ENCODE assay signal across 11 cellular contexts in genomic region chr5:96780626-96781025, GRCh38. TPM values are rescaled to one million over a fixed set of nuclear protein-coding genes. Genes with fewer than 3 reads are reported as not detected.
DNase-seq lines count a peak whose midpoint lies in the region; ATAC-seq, FAIRE-seq and TF ChIP-seq lines count a peak whose summit lies in the region.
"Had no signal": no experiment of that assay in that cellular context is flagged by ENCODE, and none has a peak within 500 bp of the region (broad histone marks: within the 10 kb centered on the region; RNA-seq: fewer than 3 reads in every experiment).

No MANE protein-coding gene starts in this region.

- no peak for DNase-seq in activated naive CD4-positive, alpha-beta T cell treated with anti-CD3 and anti-CD28 coated beads for 36 hours
- DNase-seq in activated naive CD4-positive, alpha-beta T cell (lab: John Stamatoyannopoulos, UW) = no peak
- DNase-seq in activated naive CD8-positive, alpha-beta T cell treated with anti-CD3 and anti-CD28 coated beads, Interleukin-2, amount 50 U/mL, for 24 hours = no peak
- DNase-seq in HepG2 (ENCODE audit: low spot score) (no peak), tibial artery (no peak), erythroblast (lab: John Stamatoyannopoulos, UW) (no peak), foreskin melanocyte (no peak), ureter (ENCODE audit: low spot score) (no peak)
- DNase-seq: activated B cell treated with CpG ODN at 0.5 μM for 24 hours; nephron progenitor cell; stimulated activated CD4-positive, alpha-beta T cell treated with anti-CD3 and anti-CD28 coated beads, Interleukin-4, amount 100 ng/mL, for 24 hours had no signal

- POLR2A ChIA-PET in HepG2 (lab: Yijun Ruan, JAX) = interaction anchor here (1.0 to 1.1 kb wide), 2 partner anchors 27 to 155 kb away, joined by 3 to 4 read pairs; partner anchors contain the start of genes ERAP1 and LNPEP

- intact Hi-C loops in activated naive CD4-positive, alpha-beta T cell treated with anti-CD3 and anti-CD28 coated beads for 36 hours (cut with micrococcal nuclease) = no loop called here
- intact Hi-C loops in HepG2 (cut with micrococcal nuclease; ENCODE audit: unreplicated experiment) (no loop called here), tibial artery (cut with DNase I; ENCODE audit: low total_unique reads) (no loop called here)

- no peak overlapping the region for H2AFZ ChIP-seq in HepG2 (ENCODE audit: low read length)

- ATAC-seq in activated naive CD8-positive, alpha-beta T cell treated with anti-CD3 and anti-CD28 coated beads, Interleukin-2, amount 50 U/mL, for 24 hours = no peak
- ATAC-seq in HepG2 = no peak

- no peaks in the 10 kb centered on the region for H3K27me3 Mint-ChIP-seq in activated naive CD4-positive, alpha-beta T cell treated with anti-CD3 and anti-CD28 coated beads for 36 hours (ENCODE audit: low read depth)
- no peaks in the 10 kb centered on the region for H3K27me3 Mint-ChIP-seq in activated naive CD8-positive, alpha-beta T cell treated with anti-CD3 and anti-CD28 coated beads, Interleukin-2, amount 50 U/mL, for 24 hours
- H3K27me3 Mint-ChIP-seq: activated B cell treated with CpG ODN at 0.5 μM for 24 hours had no signal

- CTCF ChIA-PET in activated naive CD4-positive, alpha-beta T cell treated with anti-CD3 and anti-CD28 coated beads for 36 hours (lab: Charles Lee) = interaction anchor here (0.9 to 1.5 kb wide), 2 partner anchors 28 to 384 kb away, joined by 3 read pairs; no protein-coding TSS in a partner anchor
- CTCF ChIA-PET in HepG2 (lab: Yijun Ruan, JAX; ENCODE audit: low intra/inter-chr PET ratio, low total read pairs) = no interaction called here

- no peaks in the 10 kb centered on the region for H4K20me1 ChIP-seq in HepG2 (ENCODE audit: insufficient read depth, low read length)

- TF ChIP-seq CTCF in HepG2 (CRISPR knock-in tag; IDR thresholded peaks at IDR 0.05) (no peak), tibial artery (IDR thresholded peaks at IDR 0.05) (no peak)

- peaks cover 48% of the 10 kb centered on the region for H3K36me3 Mint-ChIP-seq in activated naive CD4-positive, alpha-beta T cell treated with anti-CD3 and anti-CD28 coated beads for 36 hours (ENCODE audit: low read depth)
- peaks cover 69% of the 10 kb centered on the region for H3K36me3 Mint-ChIP-seq in activated naive CD8-positive, alpha-beta T cell treated with anti-CD3 and anti-CD28 coated beads, Interleukin-2, amount 50 U/mL, for 24 hours (ENCODE audit: low read depth)

- H3K9me3 ChIP-seq in HepG2 (ENCODE audit: low read length) (no peaks in the 10 kb centered on the region), tibial artery (peaks cover 0 to 9% (median 0%) of the 10 kb centered on the region in 3 donors)

- H3K4me3 ChIP-seq in HepG2 (replicated peaks in 1 of 3; ENCODE audit: insufficient read depth in 1 of 3, low read depth in 2 of 3, low read length in 3 of 3) = no peak overlapping the region
- no peak overlapping the region for H3K4me3 ChIP-seq in tibial artery

- FAIRE-seq in HepG2 (lab: Jason Lieb, UNC) = no peak

- H3K79me2 ChIP-seq in HepG2 (ENCODE audit: insufficient read depth, low read length) = no peaks in the 10 kb centered on the region

- no peak overlapping the region for H3K4me2 ChIP-seq in HepG2 (ENCODE audit: low read depth, low read length)

- no peak for TF ChIP-seq POLR2A in HepG2 (IDR thresholded peaks at IDR 0.05; ENCODE audit: insufficient read depth in 1 of 2, low read depth in 2 of 2, low read length in 2 of 2)
- no peak for TF ChIP-seq POLR2A in erythroblast (IDR thresholded peaks at IDR 0.05; ENCODE audit: low read length)

- H3K9ac ChIP-seq in HepG2 (ENCODE audit: insufficient read depth, low read depth, low read length) = no peak overlapping the region

- BruUV-seq in HepG2 (replicated peaks; lab: Mats Ljungman, UMichigan) = no TSS peak

- TF ChIP-seq EP300 in HepG2 (IDR thresholded peaks at IDR 0.05; ENCODE audit: low read depth in 2 of 2, low read length in 2 of 2) = no peak
- TF ChIP-seq EP300 in HepG2 (CRISPR knock-in tag; IDR thresholded peaks at IDR 0.05; ENCODE audit: borderline replicate concordance) = no peak

- H3K4me1 ChIP-seq in HepG2 (ENCODE audit: insufficient read depth, low read length) (peaks cover 17% of the 10 kb centered on the region), tibial artery (peaks cover 0 to 34% (median 7%) of the 10 kb centered on the region in 4 donors)

- H3K4me3 Mint-ChIP-seq in activated naive CD4-positive, alpha-beta T cell treated with anti-CD3 and anti-CD28 coated beads for 36 hours = no peak overlapping the region
- no peak overlapping the region for H3K4me3 Mint-ChIP-seq in activated naive CD8-positive, alpha-beta T cell treated with anti-CD3 and anti-CD28 coated beads, Interleukin-2, amount 50 U/mL, for 24 hours
- H3K4me3 Mint-ChIP-seq: activated B cell treated with CpG ODN at 0.5 μM for 24 hours, nephron progenitor cell had no signal

- H3K27me3 ChIP-seq in HepG2 (ENCODE audit: control insufficient read depth in 1 of 2, insufficient read depth in 2 of 2, low read length in 2 of 2) (no peaks in the 10 kb centered on the region), tibial artery (no peaks in the 10 kb centered on the region)

- in situ Hi-C loops in HepG2 (cut with HindIII; ENCODE audit: extremely low pct_ligation_motif_present, low pct_unique_long_range_greater_than_20kb) = no loop called here

- peak overlapping the region; percentile 57 for H3K27ac Mint-ChIP-seq in activated naive CD4-positive, alpha-beta T cell treated with anti-CD3 and anti-CD28 coated beads for 36 hours
- H3K27ac Mint-ChIP-seq in activated naive CD8-positive, alpha-beta T cell treated with anti-CD3 and anti-CD28 coated beads, Interleukin-2, amount 50 U/mL, for 24 hours = peak overlapping the region; percentile 57
- H3K27ac Mint-ChIP-seq: activated B cell treated with CpG ODN at 0.5 μM for 24 hours, nephron progenitor cell had no signal

- H3K27ac ChIP-seq in HepG2 (ENCODE audit: extremely low read length, insufficient read depth, low read length) = peak overlapping the region; percentile 10
- peak overlapping the region; percentile 10 to 39 for H3K27ac ChIP-seq in tibial artery

- no peak for TF ChIP-seq RAD21 in HepG2 (CRISPR knock-in tag; IDR thresholded peaks at IDR 0.05)

- H3K4me1 Mint-ChIP-seq in activated naive CD4-positive, alpha-beta T cell treated with anti-CD3 and anti-CD28 coated beads for 36 hours (ENCODE audit: low read depth) = peaks cover 4% of the 10 kb centered on the region
- H3K4me1 Mint-ChIP-seq in activated naive CD8-positive, alpha-beta T cell treated with anti-CD3 and anti-CD28 coated beads, Interleukin-2, amount 50 U/mL, for 24 hours = peaks cover 5% of the 10 kb centered on the region
- H3K4me1 Mint-ChIP-seq: activated B cell treated with CpG ODN at 0.5 μM for 24 hours had no signal

- H3K9me3 Mint-ChIP-seq in activated naive CD4-positive, alpha-beta T cell treated with anti-CD3 and anti-CD28 coated beads for 36 hours = no peaks in the 10 kb centered on the region
- no peaks in the 10 kb centered on the region for H3K9me3 Mint-ChIP-seq in activated naive CD8-positive, alpha-beta T cell treated with anti-CD3 and anti-CD28 coated beads, Interleukin-2, amount 50 U/mL, for 24 hours
- H3K9me3 Mint-ChIP-seq: activated B cell treated with CpG ODN at 0.5 μM for 24 hours had no signal

- H3K36me3 ChIP-seq in HepG2 (replicated peaks in 1 of 2; ENCODE audit: control insufficient read depth in 1 of 2, insufficient read depth in 2 of 2, low read length in 2 of 2) (peaks cover 4 to 52% of the 10 kb centered on the region in 2 experiments), tibial artery (peaks cover 60 to 74% (median 66%) of the 10 kb centered on the region in 3 donors)

TF ChIP-seq in HepG2, 621 proteins besides CTCF, POLR2A, EP300 and RAD21:
- TF ChIP-seq JARID2 (CRISPR knock-in tag; IDR thresholded peaks at IDR 0.05; ENCODE audit: insufficient replicate concordance) = no peak
- TF ChIP-seq TBX2 (CRISPR knock-in tag; IDR thresholded peaks at IDR 0.05; ENCODE audit: borderline replicate concordance) = no peak
- no peak for TF ChIP-seq ZNF235 (CRISPR knock-in tag; IDR thresholded peaks at IDR 0.05; ENCODE audit: borderline replicate concordance)

RNA-seq across cellular contexts. Expression of gene ERAP1, which starts 27.1 kb away (rescaled TPM):
- total RNA-seq in activated naive CD4-positive, alpha-beta T cell treated with anti-CD3 and anti-CD28 coated beads for 36 hours = 100 to 1,000 TPM; 119 to 126 TPM
- total RNA-seq in HepG2 (2016; rRNA removed; fragmentation: Illumina TruSeq; extraction: Trizol) (13.8 and 21.0 TPM in 2 replicates), ureter (88.3 TPM)
- total RNA-seq in HepG2 (2016; cell fraction: cytosol; rRNA removed; fragmentation: Illumina TruSeq; extraction: Trizol; ENCODE audit: low read depth) = 2.0 TPM in 2 replicates
- total RNA-seq in HepG2 (2016; cell fraction: insoluble cytoplasmic fraction; rRNA removed; fragmentation: Illumina TruSeq; extraction: Trizol) = 11.5 and 18.8 TPM in 2 replicates
- total RNA-seq in HepG2 (2016; cell fraction: membrane; rRNA removed; fragmentation: Illumina TruSeq; extraction: Trizol) = 5.1 and 5.4 TPM in 2 replicates
- total RNA-seq in HepG2 (2016; cell fraction: nucleus; rRNA removed; fragmentation: Illumina TruSeq; extraction: Trizol) = 33.0 and 34.9 TPM in 2 replicates
- 44.4 and 52.2 TPM in 2 replicates for polyA plus RNA-seq in HepG2 (2011; rRNA removed)
- 26.1 and 29.4 TPM in 2 replicates for polyA plus RNA-seq in HepG2 (2011; cell fraction: cytosol; rRNA removed)
- 38.8 and 46.1 TPM in 2 replicates for polyA plus RNA-seq in HepG2 (2011; cell fraction: nucleus; rRNA removed)
- polyA plus RNA-seq in HepG2 (2012) = 28.1 and 31.0 TPM in 2 replicates
- 0.70 and 1.2 TPM in 2 replicates for polyA plus RNA-seq in HepG2 (2016; cell fraction: cytosol; fragmentation: Illumina TruSeq; extraction: Trizol; ENCODE audit: low read depth)
- polyA plus RNA-seq in HepG2 (2016; cell fraction: insoluble cytoplasmic fraction; fragmentation: Illumina TruSeq; extraction: Trizol; ENCODE audit: low read depth) = 9.4 and 9.5 TPM in 2 replicates
- 2.2 and 3.1 TPM in 2 replicates for polyA plus RNA-seq in HepG2 (2016; cell fraction: membrane; fragmentation: Illumina TruSeq; extraction: Trizol; ENCODE audit: low read depth)
- polyA plus RNA-seq in HepG2 (2016; cell fraction: nucleus; fragmentation: Illumina TruSeq; extraction: Trizol; ENCODE audit: insufficient read depth, low read depth) = 23.4 and 26.5 TPM in 2 replicates
- polyA minus RNA-seq in HepG2 (2011; rRNA and poly(A)+ RNA removed; ENCODE audit: low replicate concordance) = 74.8 and 88.4 TPM in 2 replicates
- 27.5 and 57.6 TPM in 2 replicates for polyA minus RNA-seq in HepG2 (2011; cell fraction: cytosol; rRNA and poly(A)+ RNA removed)
- polyA minus RNA-seq in HepG2 (2011; cell fraction: nucleus; rRNA and poly(A)+ RNA removed) = 69.9 and 74.5 TPM in 2 replicates
